In genomic region chr17:46928472-46929261, GRCh38 we compare ENCODE assay signal across 2 cellular contexts.
TF ChIP-seq lines count a peak whose summit lies in the region.

No MANE protein-coding gene starts in this region.

TF ChIP-seq in liver, 16 proteins besides CTCF, POLR2A, EP300 and RAD21:
- TF ChIP-seq NR2F2 (IDR thresholded peaks at IDR 0.05) = peak; percentile 94
- no peak for TF ChIP-seq ATF3 (IDR thresholded peaks at IDR 0.05)

TF ChIP-seq in HepG2, 621 proteins besides CTCF, POLR2A, EP300 and RAD21:
- no peak for TF ChIP-seq ISL2 (CRISPR knock-in tag; IDR thresholded peaks at IDR 0.05)
- TF ChIP-seq ZNF333 (CRISPR knock-in tag; IDR thresholded peaks at IDR 0.05; ENCODE audit: borderline replicate concordance) = no peak
- TF ChIP-seq SETDB1 (CRISPR knock-in tag; IDR thresholded peaks at IDR 0.05; ENCODE audit: borderline replicate concordance) = no peak
- TF ChIP-seq SMYD3 (CRISPR knock-in tag; IDR thresholded peaks at IDR 0.05) = no peak
- TF ChIP-seq ATRX (CRISPR knock-in tag; IDR thresholded peaks at IDR 0.05; ENCODE audit: borderline replicate concordance) = no peak
- no peak for TF ChIP-seq MEF2D (CRISPR knock-in tag; IDR thresholded peaks at IDR 0.05)
- TF ChIP-seq, protein P1, sequence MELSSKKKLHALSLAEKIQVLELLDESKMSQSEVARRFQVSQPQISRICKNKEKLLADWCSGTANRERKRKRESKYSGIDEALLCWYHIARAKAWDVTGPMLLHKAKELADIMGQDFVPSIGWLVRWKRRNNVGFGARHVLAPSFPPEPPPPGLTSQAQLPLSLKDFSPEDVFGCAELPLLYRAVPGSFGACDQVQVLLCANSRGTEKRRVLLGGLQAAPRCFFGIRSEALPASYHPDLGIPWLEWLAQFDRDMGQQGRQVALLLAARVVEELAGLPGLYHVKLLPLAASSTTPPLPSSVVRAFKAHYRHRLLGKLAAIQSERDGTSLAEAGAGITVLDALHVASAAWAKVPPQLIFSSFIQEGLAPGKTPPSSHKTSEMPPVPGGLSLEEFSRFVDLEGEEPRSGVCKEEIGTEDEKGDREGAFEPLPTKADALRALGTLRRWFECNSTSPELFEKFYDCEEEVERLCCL (CRISPR knock-in tag; IDR thresholded peaks at IDR 0.05; ENCODE audit: borderline replicate concordance) = no peak
- TF ChIP-seq ATM (IDR thresholded peaks at IDR 0.05; ENCODE audit: borderline replicate concordance) = no peak
- no peak for TF ChIP-seq GRHL1 (CRISPR knock-in tag; conservative IDR thresholded peaks at IDR 0.05)
- TF ChIP-seq, protein P2, sequence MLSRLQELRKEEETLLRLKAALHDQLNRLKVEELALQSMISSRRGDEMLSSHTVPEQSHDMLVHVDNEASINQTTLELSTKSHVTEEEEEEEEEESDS (CRISPR knock-in tag; IDR thresholded peaks at IDR 0.05; ENCODE audit: borderline replicate concordance) = no peak
- TF ChIP-seq MTF2 (CRISPR knock-in tag; IDR thresholded peaks at IDR 0.05; ENCODE audit: borderline replicate concordance) = no peak
- no peak for TF ChIP-seq DR1 (CRISPR knock-in tag; IDR thresholded peaks at IDR 0.05)
- no peak for TF ChIP-seq FOXO4 (CRISPR knock-in tag; conservative IDR thresholded peaks at IDR 0.05)
- TF ChIP-seq ZBTB8A (CRISPR knock-in tag; IDR thresholded peaks at IDR 0.05; ENCODE audit: borderline replicate concordance, low read depth) = no peak
- TF ChIP-seq, protein P3, sequence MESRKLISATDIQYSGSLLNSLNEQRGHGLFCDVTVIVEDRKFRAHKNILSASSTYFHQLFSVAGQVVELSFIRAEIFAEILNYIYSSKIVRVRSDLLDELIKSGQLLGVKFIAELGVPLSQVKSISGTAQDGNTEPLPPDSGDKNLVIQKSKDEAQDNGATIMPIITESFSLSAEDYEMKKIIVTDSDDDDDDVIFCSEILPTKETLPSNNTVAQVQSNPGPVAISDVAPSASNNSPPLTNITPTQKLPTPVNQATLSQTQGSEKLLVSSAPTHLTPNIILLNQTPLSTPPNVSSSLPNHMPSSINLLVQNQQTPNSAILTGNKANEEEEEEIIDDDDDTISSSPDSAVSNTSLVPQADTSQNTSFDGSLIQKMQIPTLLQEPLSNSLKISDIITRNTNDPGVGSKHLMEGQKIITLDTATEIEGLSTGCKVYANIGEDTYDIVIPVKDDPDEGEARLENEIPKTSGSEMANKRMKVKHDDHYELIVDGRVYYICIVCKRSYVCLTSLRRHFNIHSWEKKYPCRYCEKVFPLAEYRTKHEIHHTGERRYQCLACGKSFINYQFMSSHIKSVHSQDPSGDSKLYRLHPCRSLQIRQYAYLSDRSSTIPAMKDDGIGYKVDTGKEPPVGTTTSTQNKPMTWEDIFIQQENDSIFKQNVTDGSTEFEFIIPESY (CRISPR knock-in tag; IDR thresholded peaks at IDR 0.05) = no peak
- TF ChIP-seq, protein P4, sequence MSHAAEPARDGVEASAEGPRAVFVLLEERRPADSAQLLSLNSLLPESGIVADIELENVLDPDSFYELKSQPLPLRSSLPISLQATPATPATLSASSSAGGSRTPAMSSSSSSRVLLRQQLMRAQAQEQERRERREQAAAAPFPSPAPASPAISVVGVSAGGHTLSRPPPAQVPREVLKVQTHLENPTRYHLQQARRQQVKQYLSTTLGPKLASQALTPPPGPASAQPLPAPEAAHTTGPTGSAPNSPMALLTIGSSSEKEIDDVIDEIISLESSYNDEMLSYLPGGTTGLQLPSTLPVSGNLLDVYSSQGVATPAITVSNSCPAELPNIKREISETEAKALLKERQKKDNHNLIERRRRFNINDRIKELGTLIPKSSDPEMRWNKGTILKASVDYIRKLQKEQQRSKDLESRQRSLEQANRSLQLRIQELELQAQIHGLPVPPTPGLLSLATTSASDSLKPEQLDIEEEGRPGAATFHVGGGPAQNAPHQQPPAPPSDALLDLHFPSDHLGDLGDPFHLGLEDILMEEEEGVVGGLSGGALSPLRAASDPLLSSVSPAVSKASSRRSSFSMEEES (CRISPR knock-in tag; IDR thresholded peaks at IDR 0.05) = no peak
- no peak for TF ChIP-seq ZNF44 (CRISPR knock-in tag; IDR thresholded peaks at IDR 0.05)
- no peak for TF ChIP-seq GABPB1 (CRISPR knock-in tag; IDR thresholded peaks at IDR 0.05)
TF ChIP-seq in HepG2: peak in this region for 0.
